25 cellular contexts compared by ENCODE assay signal in genomic region chr9:27261517-27262211, GRCh38. TPM values are rescaled to one million over a fixed set of nuclear protein-coding genes. Genes with fewer than 3 reads are reported as not detected.
A peak's percentile ranks its signal among the peaks of the same experiment; 100 is the strongest.
DNase-seq lines count a peak whose midpoint lies in the region; ATAC-seq, FAIRE-seq and TF ChIP-seq lines count a peak whose summit lies in the region.
"Had no signal": no experiment of that assay in that cellular context is flagged by ENCODE, and none has a peak within 500 bp of the region (broad histone marks: within the 10 kb centered on the region; RNA-seq: fewer than 3 reads in every experiment).

No MANE protein-coding gene starts in this region.

- H3K4me3 Mint-ChIP-seq in astrocyte (ENCODE audit: unreplicated experiment): no peak overlapping the region
- H3K4me3 Mint-ChIP-seq: activated CD4-positive, alpha-beta T cell treated with anti-CD3 and anti-CD28 coated beads, Interleukin-2, amount 10 ng/mL, durations not matched to agents 24 days and 14 days; activated naive CD8-positive, alpha-beta T cell treated with anti-CD3 and anti-CD28 coated beads, Interleukin-2, amount 50 U/mL, for 24 hours; B cell; dendritic cell treated with granulocyte-macrophage colony-stimulating factor and Interleukin-4, amounts not matched to agents 40 ng/mL and 50 ng/mL, for 4 days; H9; natural killer cell; stimulated activated naive B cell treated with anti-CD40 and anti-IgM and Interleukin-4, amounts not matched to agents 10 μg/mL and 1 μg/mL and 100 μg/mL, for 72 hours had no signal

- no peak overlapping the region for H3K9ac ChIP-seq in astrocyte (ENCODE audit: low read length)

- H3K4me1 Mint-ChIP-seq in astrocyte (ENCODE audit: low read depth, unreplicated experiment): peaks cover 6% of the 10 kb centered on the region
- H3K4me1 Mint-ChIP-seq: activated CD4-positive, alpha-beta T cell treated with anti-CD3 and anti-CD28 coated beads, Interleukin-2, amount 10 ng/mL, durations not matched to agents 24 days and 14 days; activated naive CD8-positive, alpha-beta T cell treated with anti-CD3 and anti-CD28 coated beads, Interleukin-2, amount 50 U/mL, for 24 hours; B cell; natural killer cell; stimulated activated naive B cell treated with anti-CD40 and anti-IgM and Interleukin-4, amounts not matched to agents 10 μg/mL and 1 μg/mL and 100 μg/mL, for 72 hours had no signal

- ATAC-seq in activated naive CD4-positive, alpha-beta T cell treated with anti-CD3 and anti-CD28 coated beads, Interleukin-2, amount 50 U/mL, for 72 hours: no peak
- ATAC-seq: activated naive CD8-positive, alpha-beta T cell treated with anti-CD3 and anti-CD28 coated beads, Interleukin-2, amount 50 U/mL, for 24 hours; natural killer cell; Right ventricle myocardium inferior; stimulated activated naive B cell treated with anti-CD40 and anti-IgM and Interleukin-4, amounts not matched to agents 10 μg/mL and 1 μg/mL and 100 μg/mL, for 72 hours had no signal

- no peaks in the 10 kb centered on the region for H4K20me1 ChIP-seq in astrocyte (ENCODE audit: insufficient read depth, low read length)

- no peaks in the 10 kb centered on the region for H3K4me1 ChIP-seq in astrocyte (ENCODE audit: insufficient read depth, low read length)
- H3K4me1 ChIP-seq: sigmoid colon had no signal

- no peak for TF ChIP-seq CTCF in astrocyte (IDR thresholded peaks at IDR 0.05; ENCODE audit: insufficient read depth, low read depth, low read length)
- TF ChIP-seq CTCF in WERI-Rb-1 (IDR thresholded peaks at IDR 0.05; ENCODE audit: low read depth, low read length): no peak

- H3K27me3 Mint-ChIP-seq in astrocyte (ENCODE audit: low read depth, unreplicated experiment): no peaks in the 10 kb centered on the region
- H3K27me3 Mint-ChIP-seq: activated CD4-positive, alpha-beta T cell treated with anti-CD3 and anti-CD28 coated beads, Interleukin-2, amount 10 ng/mL, durations not matched to agents 24 days and 14 days; activated naive CD8-positive, alpha-beta T cell treated with anti-CD3 and anti-CD28 coated beads, Interleukin-2, amount 50 U/mL, for 24 hours; B cell; stimulated activated naive B cell treated with anti-CD40 and anti-IgM and Interleukin-4, amounts not matched to agents 10 μg/mL and 1 μg/mL and 100 μg/mL, for 72 hours had no signal

- peaks cover 3% of the 10 kb centered on the region for H3K9me3 Mint-ChIP-seq in astrocyte (ENCODE audit: unreplicated experiment)
- H3K9me3 Mint-ChIP-seq in activated naive CD4-positive, alpha-beta T cell treated with anti-CD3 and anti-CD28 coated beads, Interleukin-2, amount 50 U/mL, for 72 hours: no peaks in the 10 kb centered on the region
- H3K9me3 Mint-ChIP-seq: activated CD4-positive, alpha-beta T cell treated with anti-CD3 and anti-CD28 coated beads, Interleukin-2, amount 10 ng/mL, durations not matched to agents 24 days and 14 days; activated naive CD8-positive, alpha-beta T cell treated with anti-CD3 and anti-CD28 coated beads, Interleukin-2, amount 50 U/mL, for 24 hours; dendritic cell treated with granulocyte-macrophage colony-stimulating factor and Interleukin-4, amounts not matched to agents 40 ng/mL and 50 ng/mL, for 4 days; H9; natural killer cell; stimulated activated naive B cell treated with anti-CD40 and anti-IgM and Interleukin-4, amounts not matched to agents 10 μg/mL and 1 μg/mL and 100 μg/mL, for 72 hours had no signal

- H3K4me3 ChIP-seq in astrocyte (ENCODE audit: insufficient read depth, low read depth, low read length): no peak overlapping the region
- H3K4me3 ChIP-seq in WERI-Rb-1 (ENCODE audit: low read depth, low read length): no peak overlapping the region
- H3K4me3 ChIP-seq: ovary, sigmoid colon, thoracic aorta had no signal

- H2AFZ ChIP-seq in astrocyte (ENCODE audit: low read depth, low read length): no peak overlapping the region

- H3K4me2 ChIP-seq in astrocyte (ENCODE audit: low read length): no peak overlapping the region

- no peaks in the 10 kb centered on the region for H3K79me2 ChIP-seq in astrocyte (ENCODE audit: insufficient read depth, low read length)

- H3K27ac Mint-ChIP-seq in astrocyte (ENCODE audit: unreplicated experiment): peak overlapping the region; percentile 1
- no peak overlapping the region for H3K27ac Mint-ChIP-seq in activated naive CD4-positive, alpha-beta T cell treated with anti-CD3 and anti-CD28 coated beads, Interleukin-2, amount 50 U/mL, for 72 hours
- H3K27ac Mint-ChIP-seq: activated CD4-positive, alpha-beta T cell treated with anti-CD3 and anti-CD28 coated beads, Interleukin-2, amount 10 ng/mL, durations not matched to agents 24 days and 14 days; activated naive CD8-positive, alpha-beta T cell treated with anti-CD3 and anti-CD28 coated beads, Interleukin-2, amount 50 U/mL, for 24 hours; B cell; dendritic cell treated with granulocyte-macrophage colony-stimulating factor and Interleukin-4, amounts not matched to agents 40 ng/mL and 50 ng/mL, for 4 days; H9; natural killer cell; stimulated activated naive B cell treated with anti-CD40 and anti-IgM and Interleukin-4, amounts not matched to agents 10 μg/mL and 1 μg/mL and 100 μg/mL, for 72 hours had no signal

- H3K36me3 Mint-ChIP-seq in astrocyte (ENCODE audit: low read depth, unreplicated experiment): no peaks in the 10 kb centered on the region
- no peaks in the 10 kb centered on the region for H3K36me3 Mint-ChIP-seq in activated naive CD4-positive, alpha-beta T cell treated with anti-CD3 and anti-CD28 coated beads, Interleukin-2, amount 50 U/mL, for 72 hours
- H3K36me3 Mint-ChIP-seq: natural killer cell; stimulated activated naive B cell treated with anti-CD40 and anti-IgM and Interleukin-4, amounts not matched to agents 10 μg/mL and 1 μg/mL and 100 μg/mL, for 72 hours had no signal

- FAIRE-seq in astrocyte (lab: Jason Lieb, UNC) (no peak), urothelium cell line (lab: Jason Lieb, UNC) (peak; percentile 48)
- FAIRE-seq: HTR-8/SVneo, TTC549 had no signal

- H3K36me3 ChIP-seq in astrocyte (ENCODE audit: insufficient read depth, low read length) (no peaks in the 10 kb centered on the region), WERI-Rb-1 (no peaks in the 10 kb centered on the region)
- H3K36me3 ChIP-seq: ovary, sigmoid colon, thoracic aorta had no signal

- H3K27me3 ChIP-seq in astrocyte (ENCODE audit: insufficient read depth, low read length): peaks cover 2% of the 10 kb centered on the region
- H3K27me3 ChIP-seq in WERI-Rb-1 (ENCODE audit: insufficient read depth, low read depth, severe bottlenecking): no peaks in the 10 kb centered on the region
- H3K27me3 ChIP-seq: ovary, sigmoid colon had no signal

- no peak overlapping the region for H3K27ac ChIP-seq in astrocyte (ENCODE audit: low read depth, low read length)
- H3K27ac ChIP-seq in WERI-Rb-1: no peak overlapping the region
- H3K27ac ChIP-seq: ovary, sigmoid colon, thoracic aorta had no signal

- DNase-seq in LHCN-M2 (ENCODE audit: low read depth) (peak; percentile 34), astrocyte (ENCODE audit: low read depth) (peak; percentile 60), kidney tubule cell (ENCODE audit: low spot score) (peak; percentile 60), urothelium cell line (ENCODE audit: low spot score) (no peak), Kasumi-1 (lab: John Stamatoyannopoulos, UW) (no peak), WERI-Rb-1 (no peak)
- no peak for DNase-seq in activated naive CD4-positive, alpha-beta T cell treated with anti-CD3 and anti-CD28 coated beads, Interleukin-2, amount 50 U/mL, for 72 hours (ENCODE audit: low spot score in 2 of 2)
- DNase-seq: activated CD4-positive, alpha-beta T cell treated with anti-CD3 and anti-CD28 coated beads, Interleukin-2, amount 10 ng/mL, durations not matched to agents 24 days and 14 days; activated naive CD8-positive, alpha-beta T cell treated with anti-CD3 and anti-CD28 coated beads, Interleukin-2, amount 50 U/mL, for 24 hours; COR-L47; foreskin fibroblast; H9; natural killer cell; NCI-H526 treated with DMSO at 0.1 percent for 48 hours; ovary; sigmoid colon; stimulated activated naive B cell treated with anti-CD40 and anti-IgM and Interleukin-4, amounts not matched to agents 10 μg/mL and 1 μg/mL and 100 μg/mL, for 72 hours had no signal

- H3K9me3 ChIP-seq in astrocyte (ENCODE audit: insufficient read depth, low read depth, low read length) (no peaks in the 10 kb centered on the region), WERI-Rb-1 (ENCODE audit: severe bottlenecking) (no peaks in the 10 kb centered on the region)
- H3K9me3 ChIP-seq: ovary, sigmoid colon, thoracic aorta had no signal

RNA-seq across cellular contexts. Expression of gene EQTN, which starts 35.3 kb away (rescaled TPM):
- total RNA-seq in LHCN-M2 (2014; rRNA removed) (not detected in 2 replicates), astrocyte (not detected in 2 replicates)
- not detected for polyA plus RNA-seq in LHCN-M2 (2012)
- total RNA-seq in activated naive CD4-positive, alpha-beta T cell treated with anti-CD3 and anti-CD28 coated beads, Interleukin-2, amount 50 U/mL, for 72 hours: not detected
- total RNA-seq: activated CD4-positive, alpha-beta T cell treated with anti-CD3 and anti-CD28 coated beads, Interleukin-2, amount 10 ng/mL, durations not matched to agents 24 days and 14 days; B cell; Daoy; H9; mesenteric fat pad; natural killer cell; Right ventricle myocardium inferior; thoracic aorta had no signal

Comparison
In these comparisons a context has a peak if more than half of its experiments do, and no peak if none do; other contexts are left out.
1. DNase-seq: peak in LHCN-M2 (single experiment), astrocyte (single experiment) and kidney tubule cell (single experiment); none in urothelium cell line (single experiment), Kasumi-1 (0 of 2), WERI-Rb-1 (single experiment) and activated naive CD4-positive, alpha-beta T cell treated with anti-CD3 and anti-CD28 coated beads, Interleukin-2, amount 50 U/mL, for 72 hours (0 of 2).